ENCODE assay signal across 18 cellular contexts in the genomic region with DNA sequence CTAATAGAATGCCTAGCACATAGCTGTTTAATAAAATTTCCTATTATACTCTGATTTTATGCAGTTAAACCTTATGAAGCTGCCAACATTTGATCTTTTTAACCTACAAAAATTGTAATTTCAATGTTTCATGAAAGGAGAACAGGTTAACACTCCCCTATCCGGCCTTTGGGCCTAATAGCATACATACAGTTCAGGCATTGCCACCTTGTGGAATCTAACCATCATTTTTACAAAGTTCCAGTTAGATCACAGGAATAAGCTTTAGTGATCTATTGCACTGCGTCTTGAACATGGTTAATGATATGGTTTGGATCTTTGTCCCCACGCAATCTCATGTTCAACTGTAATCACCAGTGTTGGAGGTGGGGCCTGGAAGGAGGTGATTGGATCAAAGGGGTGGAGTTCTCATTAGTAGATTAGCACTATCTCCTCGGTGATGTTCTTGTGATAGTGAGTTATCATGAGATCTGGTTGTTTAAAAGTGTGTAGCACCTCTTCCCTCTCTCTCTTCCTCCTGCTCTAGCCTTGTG. TPM values are rescaled to one million over a fixed set of nuclear protein-coding genes. Genes with fewer than 3 reads are reported as not detected.
A peak's percentile ranks its signal among the peaks of the same experiment; 100 is the strongest.
DNase-seq lines count a peak whose midpoint lies in the region; ATAC-seq and TF ChIP-seq lines count a peak whose summit lies in the region.
"Had no signal": no experiment of that assay in that cellular context is flagged by ENCODE, and none has a peak within 500 bp of the region (broad histone marks: within the 10 kb centered on the region; RNA-seq: fewer than 3 reads in every experiment).

No MANE protein-coding gene starts in this region.

- peaks cover under 1 to 28% of the 10 kb centered on the region in 2 donors for H3K27me3 Mint-ChIP-seq in CD8-positive, alpha-beta memory T cell

- H3K4me1 Mint-ChIP-seq in CD8-positive, alpha-beta memory T cell = no peaks in the 10 kb centered on the region
- H3K4me1 Mint-ChIP-seq: CD14-positive monocyte had no signal

- no peaks in the 10 kb centered on the region for H3K9me3 ChIP-seq in CD8-positive, alpha-beta memory T cell (ENCODE audit: low read length)
- H3K9me3 ChIP-seq: Caco-2 had no signal

- H3K9me3 Mint-ChIP-seq in CD8-positive, alpha-beta memory T cell = peaks cover 0 to 5% (median 4%) of the 10 kb centered on the region in 5 donors
- H3K9me3 Mint-ChIP-seq: IgD-negative memory B cell had no signal

- CTCF ChIA-PET in CD8-positive, alpha-beta memory T cell (lab: Charles Lee) = interaction anchor here (1.3 kb wide), 1 partner anchor 23 kb away, joined by 6 read pairs; no protein-coding TSS in a partner anchor

- POLR2A ChIA-PET in CD8-positive, alpha-beta memory T cell (lab: Charles Lee) = no interaction called here

- H3K4me3 ChIP-seq in epithelial cell of esophagus (ENCODE audit: low read length) = no peak overlapping the region
- no peak overlapping the region for H3K4me3 ChIP-seq in CD8-positive, alpha-beta memory T cell (ENCODE audit: low read length)

- no peak overlapping the region for H3K27ac ChIP-seq in CD8-positive, alpha-beta memory T cell (ENCODE audit: low read depth, low read length)
- H3K27ac ChIP-seq: 22Rv1 had no signal

- peak; percentile 7 for ATAC-seq in GM18517 (IDR thresholded peaks at IDR 0.05; ENCODE audit: unreplicated experiment)
- ATAC-seq in HG03095 (IDR thresholded peaks at IDR 0.05; ENCODE audit: unreplicated experiment) = no peak
- ATAC-seq: CD8-positive, alpha-beta T cell had no signal

- H3K27ac Mint-ChIP-seq in CD8-positive, alpha-beta memory T cell = no peak overlapping the region
- H3K27ac Mint-ChIP-seq: CD14-positive monocyte; CD8-positive, alpha-beta T cell; IgD-negative memory B cell had no signal

- H3K4me1 ChIP-seq in CD8-positive, alpha-beta memory T cell (ENCODE audit: insufficient read depth, low read length) = no peaks in the 10 kb centered on the region
- H3K4me1 ChIP-seq: Caco-2 had no signal

- DNase-seq in DMS 273 (lab: John Stamatoyannopoulos, UW; ENCODE audit: unreplicated experiment) (peak; percentile 11), DMS 273 treated with DMSO at 0.1 percent for 48 hours (lab: John Stamatoyannopoulos, UW) (no peak), Kasumi-1 (lab: John Stamatoyannopoulos, UW) (peak; percentile 5 to 29), epithelial cell of esophagus (ENCODE audit: low read depth) (no peak), NCI-H345 treated with DMSO at 0.1 percent for 48 hours (lab: John Stamatoyannopoulos, UW; ENCODE audit: unreplicated experiment) (no peak)
- no peak for DNase-seq in CD8-positive, alpha-beta memory T cell
- DNase-seq: Caco-2; CD8-positive, alpha-beta T cell; DMS79 treated with DMSO at 0.1 percent for 48 hours; EL had no signal

- no peak overlapping the region for H3K4me3 Mint-ChIP-seq in CD8-positive, alpha-beta memory T cell
- H3K4me3 Mint-ChIP-seq: CD14-positive monocyte; CD8-positive, alpha-beta T cell; IgD-negative memory B cell had no signal

- H3K36me3 ChIP-seq in CD8-positive, alpha-beta memory T cell (ENCODE audit: insufficient read depth, low read length) = no peaks in the 10 kb centered on the region

- peak; percentile 8 for TF ChIP-seq CTCF in epithelial cell of esophagus (IDR thresholded peaks at IDR 0.05; ENCODE audit: insufficient read depth, low read depth, low read length, missing control alignments)

- H3K27me3 ChIP-seq in CD8-positive, alpha-beta memory T cell (ENCODE audit: insufficient read depth, low read length, poor library complexity, severe bottlenecking) = no peaks in the 10 kb centered on the region

- H3K36me3 Mint-ChIP-seq in CD8-positive, alpha-beta memory T cell = no peaks in the 10 kb centered on the region
- H3K36me3 Mint-ChIP-seq: CD14-positive monocyte; CD8-positive, alpha-beta T cell; IgD-negative memory B cell had no signal

RNA-seq across cellular contexts. Expression of a gene that starts 58.2 kb away (rescaled TPM):
- not detected for total RNA-seq in CD8-positive, alpha-beta memory T cell
- polyA plus RNA-seq in CD8-positive, alpha-beta memory T cell = not detected
- total RNA-seq: A673; Caco-2; CD8-positive, alpha-beta T cell; H1 had no signal
- polyA plus RNA-seq: BJ, CD14-positive monocyte, IgD-negative memory B cell had no signal

Comparison
In these comparisons a context has a peak if more than half of its experiments do, and no peak if none do; other contexts are left out.
1. DNase-seq: peak in DMS 273 (single experiment) and Kasumi-1 (2 of 2); none in DMS 273 treated with DMSO at 0.1 percent for 48 hours (single experiment), epithelial cell of esophagus (single experiment), CD8-positive, alpha-beta memory T cell (0 of 5) and NCI-H345 treated with DMSO at 0.1 percent for 48 hours (single experiment).